In the genomic region with DNA sequence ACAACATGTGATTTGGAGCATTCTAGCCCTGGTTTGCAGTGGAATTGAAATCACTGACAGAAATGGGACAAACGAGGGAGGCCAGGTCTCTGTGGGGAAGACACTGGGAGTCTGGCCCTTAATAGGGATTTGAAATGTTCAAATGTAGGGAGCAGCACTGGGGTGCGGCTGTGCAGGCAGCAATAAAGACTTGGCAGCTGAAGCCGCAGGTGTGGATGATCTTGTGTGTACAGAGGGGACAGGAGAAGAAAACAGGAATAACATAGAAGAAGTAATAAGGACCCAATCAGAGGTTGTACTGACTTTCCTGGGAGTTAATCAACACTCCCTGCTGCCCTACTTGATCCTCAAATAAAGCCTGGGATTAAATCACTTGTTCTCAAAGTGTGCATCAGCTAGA, we compare ENCODE assay signal across 17 cellular contexts.
A peak's percentile ranks its signal among the peaks of the same experiment; 100 is the strongest.
DNase-seq lines count a peak whose midpoint lies in the region; ATAC-seq and TF ChIP-seq lines count a peak whose summit lies in the region.
"Had no signal": no experiment of that assay in that cellular context is flagged by ENCODE, and none has a peak within 500 bp of the region (broad histone marks: within the 10 kb centered on the region; RNA-seq: fewer than 3 reads in every experiment).

No MANE protein-coding gene starts in this region.

- in situ Hi-C loops in IMR-90 (cut with MboI; ENCODE audit: low sequenced_read_pairs), result no loop called here

- H2AK9ac ChIP-seq in IMR-90 (replicated peaks; ENCODE audit: low read depth, low read length, poor library complexity), result no peak overlapping the region

- no peak overlapping the region for H2AFZ ChIP-seq in IMR-90 (replicated peaks; ENCODE audit: low read length, poor library complexity)
- H2AFZ ChIP-seq: GM23248 had no signal

- intact Hi-C loops in IMR-90 (cut with micrococcal nuclease) (no loop called here), mucosa of descending colon (cut with DNase I, micrococcal nuclease) (no loop called here)

- H4K20me1 ChIP-seq in IMR-90 (ENCODE audit: insufficient read depth, low read length), result no peaks in the 10 kb centered on the region

- H3K27me3 ChIP-seq in IMR-90 (ENCODE audit: control insufficient read depth, insufficient read depth, low read length), result no peaks in the 10 kb centered on the region

- 0 out of 2 replicates have a peak overlapping the region, but pooled peaks have one; percentile 34 for H4K5ac ChIP-seq in IMR-90 (ENCODE audit: low read depth, low read length)

- CTCF ChIA-PET in IMR-90 (lab: Yijun Ruan, JAX) (interaction anchor here (3.0 kb wide), 1 partner anchor 121 kb away, joined by 8 read pairs; no protein-coding TSS in a partner anchor), WTC11 (lab: Charles Lee) (no interaction called here)

- DNase-seq in IMR-90 (no peak), WTC11 (ENCODE audit: low spot score) (no peak), mucosa of descending colon (peak in 2 of 3 donors; percentile 51 to 59), NCI-H2107 (lab: John Stamatoyannopoulos, UW) (no peak), amygdala (lab: John Stamatoyannopoulos, UW) (no peak)
- DNase-seq: C1 segment of cervical spinal cord; Calu3; CD4-positive, alpha-beta memory T cell; COR-L47; DMS79 treated with DMSO at 0.1 percent for 48 hours; GF-D8; GM23248; H9 had no signal

- H3K27me3 Mint-ChIP-seq in WTC11 (ENCODE audit: low read depth), result no peaks in the 10 kb centered on the region

- 0 out of 2 replicates have a peak, but pooled peaks cover 5% of the 10 kb centered on the region for H3K4me1 Mint-ChIP-seq in WTC11
- H3K4me1 Mint-ChIP-seq: CD4-positive, alpha-beta memory T cell had no signal

- H3K4me1 ChIP-seq in IMR-90 (ENCODE audit: control insufficient read depth, insufficient read depth, low read length) (no peaks in the 10 kb centered on the region), mucosa of descending colon (ENCODE audit: low read depth) (no peaks in the 10 kb centered on the region)

- no peak overlapping the region for H3K4ac ChIP-seq in IMR-90 (ENCODE audit: low read depth, low read length)

- 75% methylated on average over 2 of the region's 3 CpGs; no CpG with 5 or more reads in 1 of the 2 experiments for WGBS in IMR-90 (ENCODE audit: extremely low coverage in 2 of 2, insufficient read length in 1 of 2), 2 experiments

- H3K4me2 ChIP-seq in IMR-90 (ENCODE audit: low read depth, low read length), result no peak overlapping the region

- no peak overlapping the region for H3K18ac ChIP-seq in IMR-90 (ENCODE audit: low read depth, low read length)

- H3K9me3 ChIP-seq in IMR-90 (ENCODE audit: control insufficient read depth, insufficient read depth, low read length) (no peaks in the 10 kb centered on the region), mucosa of descending colon (no peaks in the 10 kb centered on the region)

- H2AK5ac ChIP-seq in IMR-90 (ENCODE audit: low read depth, low read length), result no peak overlapping the region; the same call in 1 of the 2 replicates

- TF ChIP-seq POLR2A in IMR-90 (IDR thresholded peaks at IDR 0.05; ENCODE audit: low read depth, low read length), result no peak

- no peak overlapping the region for H3K23ac ChIP-seq in IMR-90 (ENCODE audit: low read depth, low read length)

- 0 out of 2 replicates have a peak overlapping the region, but pooled peaks have one; percentile 1 for H3K27ac Mint-ChIP-seq in WTC11
- H3K27ac Mint-ChIP-seq: CD4-positive, alpha-beta memory T cell; H9 had no signal

- no peaks in the 10 kb centered on the region for H3K9me1 ChIP-seq in IMR-90 (ENCODE audit: insufficient read depth, low read length)

- H3K79me1 ChIP-seq in IMR-90 (ENCODE audit: low read depth in 1 of 2, low read length in 2 of 2), result no peaks in the 10 kb centered on the region

- H3K36me3 ChIP-seq in IMR-90 (ENCODE audit: control insufficient read depth, insufficient read depth, low read length) (no peaks in the 10 kb centered on the region), mucosa of descending colon (ENCODE audit: low read depth) (no peaks in the 10 kb centered on the region)

- no peak overlapping the region for H2BK15ac ChIP-seq in IMR-90 (ENCODE audit: low read depth, low read length)

- ATAC-seq in IMR-90 (ENCODE audit: low read depth) (no peak), WTC11 (no peak), esophagus mucosa (peak; percentile 85), mucosa of descending colon (peak; percentile 57), GM19351 (IDR thresholded peaks at IDR 0.05; ENCODE audit: unreplicated experiment) (no peak), HG02678 (IDR thresholded peaks at IDR 0.05; ENCODE audit: unreplicated experiment) (no peak)
- ATAC-seq: HCT116 had no signal

- H4K91ac ChIP-seq in IMR-90 (ENCODE audit: insufficient read depth, low read depth, low read length), result no peak overlapping the region

- H2BK120ac ChIP-seq in IMR-90 (ENCODE audit: low read depth, low read length), result no peak overlapping the region

- no peak overlapping the region for H3K14ac ChIP-seq in IMR-90 (replicated peaks; ENCODE audit: low read depth, low read length)

- H3K27ac ChIP-seq in IMR-90 (ENCODE audit: insufficient read depth, low read length), result no peak overlapping the region
- H3K27ac ChIP-seq: GM23248 had no signal

- no peak overlapping the region for H4K8ac ChIP-seq in IMR-90 (ENCODE audit: low read depth in 2 of 2, low read length in 2 of 2)

- POLR2A ChIA-PET in IMR-90 (lab: Charles Lee; ENCODE audit: unreplicated experiment), result no interaction called here
- POLR2A ChIA-PET in WTC11 (lab: Charles Lee), result no interaction called here

- no peak overlapping the region for H2BK20ac ChIP-seq in IMR-90 (ENCODE audit: low read depth, low read length)

- H3K9me3 Mint-ChIP-seq in WTC11, result no peaks in the 10 kb centered on the region
- H3K9me3 Mint-ChIP-seq: H9 had no signal

- dilution Hi-C loops in IMR-90 (cut with HindIII; ENCODE audit: low sequenced_read_pairs, unreplicated experiment), result no loop called here

- no peak overlapping the region for H3K56ac ChIP-seq in IMR-90 (ENCODE audit: extremely low read depth, insufficient read depth, low read length)

- no peak overlapping the region for H3K4me3 Mint-ChIP-seq in WTC11
- H3K4me3 Mint-ChIP-seq: CD4-positive, alpha-beta memory T cell; H9 had no signal

- H3K4me3 ChIP-seq in IMR-90 (ENCODE audit: insufficient read depth, low read depth, low read length) (no peak overlapping the region), mucosa of descending colon (no peak overlapping the region)
- H3K4me3 ChIP-seq: GM23248 had no signal

- H3K9ac ChIP-seq in IMR-90 (ENCODE audit: low read depth, low read length), result no peak overlapping the region
- H3K9ac ChIP-seq: GM23248 had no signal

- BruUV-seq in IMR-90 (replicated peaks; lab: Mats Ljungman, UMichigan), result no TSS peak

- H3K36me3 Mint-ChIP-seq in WTC11, result no peaks in the 10 kb centered on the region
- H3K36me3 Mint-ChIP-seq: CD4-positive, alpha-beta memory T cell had no signal

- H2BK5ac ChIP-seq in IMR-90 (ENCODE audit: low read depth, low read length, poor library complexity, severe bottlenecking), result no peak overlapping the region

- no peak for TF ChIP-seq RAD21 in IMR-90 (IDR thresholded peaks at IDR 0.05; ENCODE audit: low read length)

- TF ChIP-seq CTCF in IMR-90 (conservative IDR thresholded peaks at IDR 0.05; ENCODE audit: low read depth, low read length) (no peak), WTC11 (IDR thresholded peaks at IDR 0.05) (no peak), mucosa of descending colon (IDR thresholded peaks at IDR 0.05) (no peak)

TF ChIP-seq in IMR-90, 13 proteins besides CTCF, POLR2A, EP300 and RAD21:
- TF ChIP-seq RFX5 (IDR thresholded peaks at IDR 0.05; ENCODE audit: low read depth, low read length) (no peak), CEBPB (IDR thresholded peaks at IDR 0.05; ENCODE audit: low read depth, low read length) (no peak), SMC3 (IDR thresholded peaks at IDR 0.05; ENCODE audit: low read depth, low read length) (no peak), MXI1 (IDR thresholded peaks at IDR 0.05; ENCODE audit: borderline replicate concordance, low read depth, low read length) (no peak), MAFK (IDR thresholded peaks at IDR 0.05; ENCODE audit: low read depth, low read length) (no peak)

TF ChIP-seq in WTC11, 78 proteins besides CTCF, POLR2A, EP300 and RAD21 (continues in another document):
- TF ChIP-seq, protein P1, sequence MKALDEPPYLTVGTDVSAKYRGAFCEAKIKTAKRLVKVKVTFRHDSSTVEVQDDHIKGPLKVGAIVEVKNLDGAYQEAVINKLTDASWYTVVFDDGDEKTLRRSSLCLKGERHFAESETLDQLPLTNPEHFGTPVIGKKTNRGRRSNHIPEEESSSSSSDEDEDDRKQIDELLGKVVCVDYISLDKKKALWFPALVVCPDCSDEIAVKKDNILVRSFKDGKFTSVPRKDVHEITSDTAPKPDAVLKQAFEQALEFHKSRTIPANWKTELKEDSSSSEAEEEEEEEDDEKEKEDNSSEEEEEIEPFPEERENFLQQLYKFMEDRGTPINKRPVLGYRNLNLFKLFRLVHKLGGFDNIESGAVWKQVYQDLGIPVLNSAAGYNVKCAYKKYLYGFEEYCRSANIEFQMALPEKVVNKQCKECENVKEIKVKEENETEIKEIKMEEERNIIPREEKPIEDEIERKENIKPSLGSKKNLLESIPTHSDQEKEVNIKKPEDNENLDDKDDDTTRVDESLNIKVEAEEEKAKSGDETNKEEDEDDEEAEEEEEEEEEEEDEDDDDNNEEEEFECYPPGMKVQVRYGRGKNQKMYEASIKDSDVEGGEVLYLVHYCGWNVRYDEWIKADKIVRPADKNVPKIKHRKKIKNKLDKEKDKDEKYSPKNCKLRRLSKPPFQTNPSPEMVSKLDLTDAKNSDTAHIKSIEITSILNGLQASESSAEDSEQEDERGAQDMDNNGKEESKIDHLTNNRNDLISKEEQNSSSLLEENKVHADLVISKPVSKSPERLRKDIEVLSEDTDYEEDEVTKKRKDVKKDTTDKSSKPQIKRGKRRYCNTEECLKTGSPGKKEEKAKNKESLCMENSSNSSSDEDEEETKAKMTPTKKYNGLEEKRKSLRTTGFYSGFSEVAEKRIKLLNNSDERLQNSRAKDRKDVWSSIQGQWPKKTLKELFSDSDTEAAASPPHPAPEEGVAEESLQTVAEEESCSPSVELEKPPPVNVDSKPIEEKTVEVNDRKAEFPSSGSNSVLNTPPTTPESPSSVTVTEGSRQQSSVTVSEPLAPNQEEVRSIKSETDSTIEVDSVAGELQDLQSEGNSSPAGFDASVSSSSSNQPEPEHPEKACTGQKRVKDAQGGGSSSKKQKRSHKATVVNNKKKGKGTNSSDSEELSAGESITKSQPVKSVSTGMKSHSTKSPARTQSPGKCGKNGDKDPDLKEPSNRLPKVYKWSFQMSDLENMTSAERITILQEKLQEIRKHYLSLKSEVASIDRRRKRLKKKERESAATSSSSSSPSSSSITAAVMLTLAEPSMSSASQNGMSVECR (CRISPR knock-in tag; IDR thresholded peaks at IDR 0.05; ENCODE audit: borderline replicate concordance), result no peak
- TF ChIP-seq ZNF671 (CRISPR knock-in tag; IDR thresholded peaks at IDR 0.05) (no peak), RORB (CRISPR knock-in tag; IDR thresholded peaks at IDR 0.05) (no peak), IRF2 (CRISPR knock-in tag; IDR thresholded peaks at IDR 0.05; ENCODE audit: borderline replicate concordance, low read depth) (no peak), ZNF138 (CRISPR knock-in tag; conservative IDR thresholded peaks at IDR 0.05) (no peak), ZNF219 (CRISPR knock-in tag; IDR thresholded peaks at IDR 0.05; ENCODE audit: borderline replicate concordance) (no peak), CREM (CRISPR knock-in tag; IDR thresholded peaks at IDR 0.05) (no peak), ATF1 (CRISPR knock-in tag; IDR thresholded peaks at IDR 0.05) (no peak), TP53 (CRISPR knock-in tag; IDR thresholded peaks at IDR 0.05) (no peak)

Comparison
In these comparisons a context has a peak if more than half of its experiments do, and no peak if none do; other contexts are left out.
1. ATAC-seq: peak in esophagus mucosa (single experiment) and mucosa of descending colon (single experiment); none in IMR-90 (single experiment), WTC11 (single experiment), GM19351 (single experiment) and HG02678 (single experiment).
2. DNase-seq: peak in mucosa of descending colon (2 of 3); none in IMR-90 (single experiment), WTC11 (single experiment), NCI-H2107 (single experiment) and amygdala (0 of 56).